Comparison of ENCODE assay signal across 10 cellular contexts in genomic region chr4:4333265-4333706, GRCh38. TPM values are rescaled to one million over a fixed set of nuclear protein-coding genes. Genes with fewer than 3 reads are reported as not detected.
DNase-seq lines count a peak whose midpoint lies in the region; ATAC-seq, FAIRE-seq and TF ChIP-seq lines count a peak whose summit lies in the region.
"Had no signal": no experiment of that assay in that cellular context is flagged by ENCODE, and none has a peak within 500 bp of the region (broad histone marks: within the 10 kb centered on the region; RNA-seq: fewer than 3 reads in every experiment).

No MANE protein-coding gene starts in this region.

- no peaks in the 10 kb centered on the region for H3K36me3 ChIP-seq in fibroblast of lung (ENCODE audit: control insufficient read depth, insufficient read depth, low read length)
- H3K36me3 ChIP-seq: suprapubic skin had no signal

- H2AFZ ChIP-seq in fibroblast of lung (ENCODE audit: low read length), result no peak overlapping the region

- H3K9me3 ChIP-seq in fibroblast of lung (ENCODE audit: control insufficient read depth, insufficient read depth, low read depth, low read length), result no peaks in the 10 kb centered on the region
- H3K9me3 ChIP-seq: suprapubic skin had no signal

- H3K4me2 ChIP-seq in fibroblast of lung (ENCODE audit: extremely low read depth, insufficient read depth, low read length), result peak overlapping the region; percentile 44

- no peak overlapping the region for H3K27ac ChIP-seq in fibroblast of lung (ENCODE audit: insufficient read depth, low read length)
- H3K27ac ChIP-seq: suprapubic skin had no signal

- FAIRE-seq in RCC 7860 (lab: Jason Lieb, UNC), result peak; percentile 91

- no peaks in the 10 kb centered on the region for H4K20me1 ChIP-seq in fibroblast of lung (ENCODE audit: control insufficient read depth, extremely low read depth, insufficient read depth, low read length)

- H3K4me3 ChIP-seq in fibroblast of lung (replicated peaks in 1 of 4; ENCODE audit: control extremely low read depth in 1 of 4, insufficient read depth in 1 of 4, low read depth in 3 of 4, low read length in 4 of 4), result peak overlapping the region in 1 of 4 experiments; percentile 7
- H3K4me3 ChIP-seq: suprapubic skin had no signal

- no peak for TF ChIP-seq CTCF in fibroblast of lung (conservative IDR thresholded peaks at IDR 0.05 in 1 of 2, IDR thresholded peaks at IDR 0.05 in 1 of 2; ENCODE audit: low read depth in 1 of 2, low read length in 2 of 2)
- no peak for TF ChIP-seq CTCF in GM10248 (IDR thresholded peaks at IDR 0.05; ENCODE audit: control extremely low read depth, extremely low read depth, low read depth, missing control alignments)

- CTCF ChIA-PET in GM10248 (lab: Yijun Ruan, JAX), result interaction anchor here (0.9 to 2.0 kb wide), 8 partner anchors 25 to 84 kb away, joined by 3 to 7 read pairs (median 4); no protein-coding TSS in a partner anchor

- no peak for ATAC-seq in GM19397 (IDR thresholded peaks at IDR 0.05; ENCODE audit: unreplicated experiment)

- POLR2A ChIA-PET in GM10248 (lab: Yijun Ruan, JAX), result no interaction called here

- DNase-seq in EH (ENCODE audit: low read depth), result peak; percentile 97
- DNase-seq in RCC 7860 (ENCODE audit: low spot score), result peak; percentile 88
- DNase-seq in fibroblast of lung (ENCODE audit: low read depth in 2 of 2), result peak; percentile 76 to 90
- peak; percentile 86 for DNase-seq in posterior vena cava (ENCODE audit: low spot score)
- DNase-seq in stimulated activated CD4-positive, alpha-beta T cell treated with anti-CD3 and anti-CD28 coated beads, Interleukin-4, amount 100 ng/mL, for 4 hours, result no peak
- DNase-seq in GM10248 (ENCODE audit: extremely low spot score), result no peak
- DNase-seq in activated gamma-delta T cell (lab: John Stamatoyannopoulos, UW), result no peak
- DNase-seq: stimulated activated CD4-positive, alpha-beta T cell treated with anti-CD3 and anti-CD28 coated beads, Interleukin-15, amount 100 ng/mL, for 24 hours had no signal

- H3K4me1 ChIP-seq in fibroblast of lung (ENCODE audit: control insufficient read depth, extremely low read depth, insufficient read depth, low read length), result no peaks in the 10 kb centered on the region
- H3K4me1 ChIP-seq: suprapubic skin had no signal

- no peak overlapping the region for H3K9ac ChIP-seq in fibroblast of lung (ENCODE audit: insufficient read depth, low read length)

- intact Hi-C loops in posterior vena cava (cut with DNase I), result loop anchor here in 1 of 2 donors (10.0 kb wide), 1 partner anchor 78 kb away; no protein-coding TSS in a partner anchor

- H3K79me2 ChIP-seq in fibroblast of lung (ENCODE audit: control insufficient read depth, insufficient read depth, low read length), result no peaks in the 10 kb centered on the region

- no peaks in the 10 kb centered on the region for H3K27me3 ChIP-seq in fibroblast of lung (ENCODE audit: control insufficient read depth, insufficient read depth, low read length)
- H3K27me3 ChIP-seq: suprapubic skin had no signal

RNA-seq across cellular contexts. Expression of gene ZBTB49, which starts 43.2 kb away (rescaled TPM):
- 3.1 and 3.5 TPM in 2 replicates for total RNA-seq in fibroblast of lung
- 2.1 and 2.8 TPM in 2 replicates for polyA plus RNA-seq in fibroblast of lung
- 1.7 and 2.4 TPM in 2 replicates for polyA plus RNA-seq in fibroblast of lung (2012)
- 3.8 and 4.0 TPM in 2 replicates for polyA minus RNA-seq in fibroblast of lung (ENCODE audit: low replicate concordance)
- total RNA-seq in posterior vena cava, result 1 to 10 TPM; 4.8 to 8.7 TPM

RNA-seq across cellular contexts. Expression of gene LYAR, which starts 43.3 kb away (rescaled TPM):
- total RNA-seq in fibroblast of lung, result 11.1 and 11.8 TPM in 2 replicates
- 10.1 and 16.1 TPM in 2 replicates for polyA plus RNA-seq in fibroblast of lung
- 12.7 and 20.5 TPM in 2 replicates for polyA plus RNA-seq in fibroblast of lung (2012)
- not detected in 2 replicates for polyA minus RNA-seq in fibroblast of lung (ENCODE audit: low replicate concordance)
- 10 to 100 TPM in 1 of 2 donors, 1 to 10 TPM in 1; 8.4 to 14.1 TPM for total RNA-seq in posterior vena cava

RNA-seq across cellular contexts. Expression of gene NSG1, which starts 53.6 kb away (rescaled TPM):
- total RNA-seq in fibroblast of lung (under 0.01 and 0.17 TPM in 2 replicates), posterior vena cava (under 1 TPM; 0.42 to 0.57 TPM)
- polyA plus RNA-seq in fibroblast of lung, result 1.1 TPM in 2 replicates
- 1.2 and 1.4 TPM in 2 replicates for polyA plus RNA-seq in fibroblast of lung (2012)
- polyA minus RNA-seq in fibroblast of lung (ENCODE audit: low replicate concordance), result 0.70 and 1.2 TPM in 2 replicates

Comparison
In these comparisons a context has a peak if more than half of its experiments do, and no peak if none do; other contexts are left out.
1. DNase-seq: peak in EH (single experiment), RCC 7860 (single experiment), fibroblast of lung (2 of 2) and posterior vena cava (single experiment); none in stimulated activated CD4-positive, alpha-beta T cell treated with anti-CD3 and anti-CD28 coated beads, Interleukin-4, amount 100 ng/mL, for 4 hours (0 of 2), GM10248 (single experiment) and activated gamma-delta T cell (single experiment).